12 cellular contexts compared by ENCODE assay signal in genomic region chr12:2435511-2435910, GRCh38.
DNase-seq lines count a peak whose midpoint lies in the region; ATAC-seq and TF ChIP-seq lines count a peak whose summit lies in the region.
"Had no signal": no experiment of that assay in that cellular context is flagged by ENCODE, and none has a peak within 500 bp of the region (broad histone marks: within the 10 kb centered on the region; RNA-seq: fewer than 3 reads in every experiment).

No MANE protein-coding gene starts in this region.

- no peaks in the 10 kb centered on the region for H3K9me3 ChIP-seq in heart left ventricle
- H3K9me3 ChIP-seq: BLaER1 treated with 17β-estradiol and CSF1 and Interleukin-3, amounts not matched to agents 10 nM and 100 nM; HAP-1 had no signal

- DNase-seq in heart left ventricle (peak in 1 of 5 donors; percentile 53), left cardiac atrium (no peak), left ventricle myocardium superior (peak; percentile 44), islet precursor cell (no peak), NCI-H1105 treated with DMSO at 0.1 percent for 48 hours (lab: John Stamatoyannopoulos, UW) (no peak)
- DNase-seq: Calu3; CD8-positive, alpha-beta T cell; DMS79 treated with DMSO at 0.1 percent for 48 hours; GF-D8 had no signal

- H3K27me3 ChIP-seq in heart left ventricle (no peaks in the 10 kb centered on the region), rectal smooth muscle tissue (ENCODE audit: control insufficient read depth, insufficient read depth, low read length) (no peaks in the 10 kb centered on the region)
- H3K27me3 ChIP-seq: BLaER1 treated with 17β-estradiol and CSF1 and Interleukin-3, amounts not matched to agents 10 nM and 100 nM had no signal

- no peak for TF ChIP-seq POLR2A in heart left ventricle (IDR thresholded peaks at IDR 0.05)

- intact Hi-C loops in heart left ventricle (cut with DNase I) = no loop called here
- intact Hi-C loops in left cardiac atrium (cut with DNase I) = no loop called here
- intact Hi-C loops in left ventricle myocardium superior (cut with micrococcal nuclease) = no loop called here

- H3K4me3 ChIP-seq in heart left ventricle (no peak overlapping the region), rectal smooth muscle tissue (ENCODE audit: low read length) (no peak overlapping the region)
- H3K4me3 ChIP-seq: BLaER1 treated with 17β-estradiol and CSF1 and Interleukin-3, amounts not matched to agents 10 nM and 100 nM; HAP-1 had no signal

- ATAC-seq in heart left ventricle (peak in 3 of 4 donors; percentile 57 to 60 (median 60)), left cardiac atrium (no peak), left ventricle myocardium superior (peak; percentile 49)
- ATAC-seq: CD8-positive, alpha-beta T cell had no signal

- H3K27ac ChIP-seq in heart left ventricle (peak overlapping the region in 5 of 12 donors; percentile 14 to 59 (median 50)), rectal smooth muscle tissue (ENCODE audit: low read depth, low read length) (peak overlapping the region; percentile 21)
- H3K27ac ChIP-seq: BLaER1 treated with 17β-estradiol and CSF1 and Interleukin-3, amounts not matched to agents 10 nM and 100 nM had no signal

- H3K4me1 ChIP-seq in heart left ventricle (peaks cover 0 to 75% (median 38%) of the 10 kb centered on the region in 12 donors), rectal smooth muscle tissue (ENCODE audit: control insufficient read depth, insufficient read depth, low read length) (peaks cover 48% of the 10 kb centered on the region)
- H3K4me1 ChIP-seq: HAP-1 had no signal

- no peak overlapping the region for H3K9ac ChIP-seq in rectal smooth muscle tissue (ENCODE audit: low read length)
- H3K9ac ChIP-seq: BLaER1 treated with 17β-estradiol and CSF1 and Interleukin-3, amounts not matched to agents 10 nM and 100 nM had no signal

- H3K36me3 ChIP-seq in heart left ventricle = no peaks in the 10 kb centered on the region
- H3K36me3 ChIP-seq in rectal smooth muscle tissue (ENCODE audit: control insufficient read depth, insufficient read depth, low read length) = no peaks in the 10 kb centered on the region
- H3K36me3 ChIP-seq: BLaER1 treated with 17β-estradiol and CSF1 and Interleukin-3, amounts not matched to agents 10 nM and 100 nM; HAP-1 had no signal

- WGBS in heart left ventricle, 4 donors = 73 to 79% (median 76%) methylated on average over 11 of the region's 11 CpGs

- no peak for TF ChIP-seq CTCF in heart left ventricle (IDR thresholded peaks at IDR 0.05)

Comparison
In these comparisons a context has a peak if more than half of its experiments do, and no peak if none do; other contexts are left out.
1. ATAC-seq: peak in heart left ventricle (3 of 4) and left ventricle myocardium superior (single experiment); none in left cardiac atrium (0 of 2).